ENCODE assay signal across 16 cellular contexts in the genomic region with DNA sequence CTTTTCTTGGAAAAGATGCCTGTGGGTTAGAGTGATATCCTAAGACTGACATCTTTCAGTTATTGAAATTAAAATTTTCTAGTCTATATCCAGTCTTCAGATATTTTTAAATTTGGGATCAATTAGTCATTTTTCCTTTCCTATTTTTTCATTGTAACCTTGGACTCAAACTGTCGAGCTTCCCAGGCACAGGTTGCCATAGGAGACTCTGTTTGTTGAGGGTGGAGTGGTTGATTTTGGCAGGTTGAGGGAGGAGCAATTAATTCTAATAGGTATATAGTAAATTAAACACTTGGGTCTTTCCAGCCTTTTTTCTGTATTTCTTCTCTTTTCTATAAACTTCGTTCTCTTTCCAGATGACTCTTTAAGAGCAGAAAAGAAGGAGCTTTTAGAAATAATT.
DNase-seq lines count a peak whose midpoint lies in the region; ATAC-seq and TF ChIP-seq lines count a peak whose summit lies in the region.
"Had no signal": no experiment of that assay in that cellular context is flagged by ENCODE, and none has a peak within 500 bp of the region (broad histone marks: within the 10 kb centered on the region; RNA-seq: fewer than 3 reads in every experiment).

No MANE protein-coding gene starts in this region.

- intact Hi-C loops in CD8-positive, alpha-beta T cell (cut with DNase I, micrococcal nuclease): no loop called here

- H3K27me3 Mint-ChIP-seq in CD8-positive, alpha-beta T cell (ENCODE audit: low read depth): no peaks in the 10 kb centered on the region

- H3K36me3 ChIP-seq in H7 (replicated peaks; ENCODE audit: control insufficient read depth, insufficient read depth, low read length): no peaks in the 10 kb centered on the region
- no peaks in the 10 kb centered on the region for H3K36me3 ChIP-seq in CD8-positive, alpha-beta T cell (ENCODE audit: insufficient read depth, low read length)

- H3K4me1 ChIP-seq in CD8-positive, alpha-beta T cell (ENCODE audit: insufficient read depth, low read length): no peaks in the 10 kb centered on the region

- DNase-seq in NCI-H510A treated with DMSO at 0.1 percent for 48 hours (lab: John Stamatoyannopoulos, UW) (peak; percentile 9), NCI-H510A (lab: John Stamatoyannopoulos, UW) (no peak), NCI-H1105 treated with DMSO at 0.1 percent for 48 hours (lab: John Stamatoyannopoulos, UW) (peak; percentile 42), NCI-H774 (lab: John Stamatoyannopoulos, UW) (peak; percentile 62), H7 (no peak)
- no peak for DNase-seq in effector CD4-positive, alpha-beta T cell
- DNase-seq in CD8-positive, alpha-beta T cell: no peak
- DNase-seq: C1 segment of cervical spinal cord; CD4-positive, alpha-beta T cell; DMS53; GF-D8; H9 had no signal

- no peak overlapping the region for H3K4me3 ChIP-seq in H7 (ENCODE audit: insufficient read depth, low read depth, low read length)
- H3K4me3 ChIP-seq in CD8-positive, alpha-beta T cell (ENCODE audit: low read depth, low read length): no peak overlapping the region
- H3K4me3 ChIP-seq: GM23338 had no signal

- no peak overlapping the region for H3K27ac Mint-ChIP-seq in CD8-positive, alpha-beta T cell
- H3K27ac Mint-ChIP-seq: B cell; CD4-positive, alpha-beta T cell; GM23338; H9; IgD-negative memory B cell had no signal

- CTCF ChIA-PET in CD8-positive, alpha-beta T cell (lab: Charles Lee): interaction anchor here (1.0 kb wide), 1 partner anchor 11 kb away, joined by 3 read pairs; no protein-coding TSS in a partner anchor

- POLR2A ChIA-PET in CD8-positive, alpha-beta T cell (lab: Charles Lee): no interaction called here

- no peaks in the 10 kb centered on the region for H3K9me3 Mint-ChIP-seq in CD8-positive, alpha-beta T cell
- H3K9me3 Mint-ChIP-seq: CD4-positive, alpha-beta T cell; GM23338; H9; IgD-negative memory B cell had no signal

- no peaks in the 10 kb centered on the region for H3K9me3 ChIP-seq in CD8-positive, alpha-beta T cell (ENCODE audit: low read length)

- ATAC-seq in CD8-positive, alpha-beta T cell: no peak
- no peak for ATAC-seq in GM19455 (IDR thresholded peaks at IDR 0.05; ENCODE audit: unreplicated experiment)
- ATAC-seq: GM23338 had no signal

- H3K27ac ChIP-seq in CD8-positive, alpha-beta T cell (ENCODE audit: low read depth, low read length): no peak overlapping the region

- H3K36me3 Mint-ChIP-seq in CD8-positive, alpha-beta T cell: no peaks in the 10 kb centered on the region
- H3K36me3 Mint-ChIP-seq: IgD-negative memory B cell had no signal

- no peaks in the 10 kb centered on the region for H3K27me3 ChIP-seq in H7 (ENCODE audit: control insufficient read depth, insufficient read depth, low read length)
- no peaks in the 10 kb centered on the region for H3K27me3 ChIP-seq in CD8-positive, alpha-beta T cell (ENCODE audit: insufficient read depth, low read length)

- H3K4me1 Mint-ChIP-seq in CD8-positive, alpha-beta T cell (ENCODE audit: low read depth): no peaks in the 10 kb centered on the region
- H3K4me1 Mint-ChIP-seq: B cell, H9, IgD-negative memory B cell had no signal

- H3K4me3 Mint-ChIP-seq in CD8-positive, alpha-beta T cell: no peak overlapping the region
- H3K4me3 Mint-ChIP-seq: B cell; CD4-positive, alpha-beta T cell; GM23338; H9; IgD-negative memory B cell had no signal

- no peak for TF ChIP-seq CTCF in CD8-positive, alpha-beta T cell (IDR thresholded peaks at IDR 0.05)

Comparison
In these comparisons a context has a peak if more than half of its experiments do, and no peak if none do; other contexts are left out.
1. DNase-seq: peak in NCI-H510A treated with DMSO at 0.1 percent for 48 hours (single experiment), NCI-H1105 treated with DMSO at 0.1 percent for 48 hours (single experiment) and NCI-H774 (single experiment); none in NCI-H510A (single experiment), effector CD4-positive, alpha-beta T cell (single experiment), H7 (single experiment) and CD8-positive, alpha-beta T cell (0 of 7).